Comparison of ENCODE assay signal across 8 cellular contexts in the genomic region with DNA sequence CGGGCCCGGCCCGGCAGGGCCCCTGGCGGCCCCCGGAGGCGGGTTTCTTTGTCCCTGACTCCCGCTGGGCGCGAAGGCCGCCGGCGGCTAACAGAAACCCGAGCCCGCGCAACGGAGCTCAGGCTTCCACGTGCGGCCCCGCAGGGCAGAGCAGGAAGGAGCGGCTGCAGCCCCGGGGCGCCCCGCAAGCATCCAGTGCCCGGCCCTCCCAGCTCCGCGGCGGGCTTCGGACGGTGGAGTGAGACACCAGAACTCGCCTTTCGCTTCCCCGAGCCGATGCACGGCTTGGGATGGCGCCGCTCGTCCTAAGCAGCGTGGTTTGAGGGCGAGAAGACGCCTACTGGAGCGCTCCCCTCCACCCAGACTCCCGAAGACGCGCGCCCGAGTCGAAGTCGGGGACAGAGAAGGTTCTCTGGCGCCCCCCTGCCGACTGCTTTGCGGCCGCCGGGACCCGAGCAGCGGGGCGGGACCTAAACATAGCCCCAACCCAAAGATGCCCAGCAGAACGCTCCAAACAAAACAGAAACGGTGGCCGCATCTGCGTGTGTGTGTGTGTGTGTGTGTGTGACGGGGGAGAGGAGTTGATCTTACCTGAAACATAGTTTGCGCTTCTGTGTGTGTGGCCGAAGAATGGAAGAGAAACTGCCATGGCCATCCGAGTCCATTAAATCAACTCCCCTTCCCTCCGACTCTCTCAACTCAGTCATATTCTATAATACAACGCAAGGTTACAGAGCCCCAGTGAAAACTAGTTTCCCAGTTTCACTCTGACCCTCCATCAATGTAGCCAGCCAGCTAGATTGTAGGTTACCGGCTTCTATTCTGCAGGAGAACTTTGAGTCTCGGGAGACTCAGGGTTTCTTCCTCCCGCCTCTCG. TPM values are rescaled to one million over a fixed set of nuclear protein-coding genes. Genes with fewer than 3 reads are reported as not detected.
A peak's percentile ranks its signal among the peaks of the same experiment; 100 is the strongest.
DNase-seq lines count a peak whose midpoint lies in the region; ATAC-seq and TF ChIP-seq lines count a peak whose summit lies in the region.

No MANE protein-coding gene starts in this region.

- peak overlapping the region; percentile 61 for H3K4me3 ChIP-seq in GM06990 (replicated peaks; ENCODE audit: low read depth, low read length)
- H3K4me3 ChIP-seq in H7 (ENCODE audit: insufficient read depth, low read depth, low read length) = peak overlapping the region; percentile 66
- H3K4me3 ChIP-seq in MG63 = peak overlapping the region; percentile 66

- H3K27ac Mint-ChIP-seq in central memory CD8-positive, alpha-beta T cell (ENCODE audit: low read depth) = peak overlapping the region; percentile 95

- H3K9me3 Mint-ChIP-seq in central memory CD8-positive, alpha-beta T cell = no peaks in the 10 kb centered on the region

- H3K9me3 ChIP-seq in MG63 = no peaks in the 10 kb centered on the region

- H3K36me3 ChIP-seq in GM06990 (ENCODE audit: control insufficient read depth, insufficient read depth, low read length) = no peaks in the 10 kb centered on the region
- no peaks in the 10 kb centered on the region for H3K36me3 ChIP-seq in H7 (replicated peaks; ENCODE audit: control insufficient read depth, insufficient read depth, low read length)
- no peaks in the 10 kb centered on the region for H3K36me3 ChIP-seq in MG63

- peak; percentile 76 for DNase-seq in GM06990 (ENCODE audit: extremely low read depth, insufficient read length)
- peak; percentile 88 for DNase-seq in H7
- peak; percentile 65 for DNase-seq in MG63
- peak; percentile 42 for DNase-seq in UCSD-AML1 (lab: John Stamatoyannopoulos, UW; ENCODE audit: unreplicated experiment)
- DNase-seq in central memory CD8-positive, alpha-beta T cell (ENCODE audit: low spot score in 2 of 2) = peak in 1 of 2 donors; percentile 37
- peak; percentile 86 for DNase-seq in left kidney (ENCODE audit: low read depth, low spot score)
- peak; percentile 60 for DNase-seq in stimulated activated CD4-positive, alpha-beta T cell treated with anti-CD3 and anti-CD28 coated beads, Interleukin-4, amount 100 ng/mL, for 24 hours

- H3K27me3 ChIP-seq in GM06990 (replicated peaks; ENCODE audit: control insufficient read depth, insufficient read depth, low read length) (no peaks in the 10 kb centered on the region; the same call in 1 of the 2 replicates), H7 (ENCODE audit: control insufficient read depth, insufficient read depth, low read length) (peaks cover 74% of the 10 kb centered on the region), MG63 (peaks cover 7% of the 10 kb centered on the region; the same call in 1 of the 2 replicates)

- ATAC-seq in central memory CD8-positive, alpha-beta T cell (replicated peaks; ENCODE audit: extremely low read depth, poor library complexity, severe bottlenecking) = peak; percentile 24
- ATAC-seq in GM21367 (IDR thresholded peaks at IDR 0.05; ENCODE audit: unreplicated experiment) = no peak

- H3K4me1 Mint-ChIP-seq in central memory CD8-positive, alpha-beta T cell = peaks cover 49% of the 10 kb centered on the region

- H3K27me3 Mint-ChIP-seq in central memory CD8-positive, alpha-beta T cell = peaks cover 38% of the 10 kb centered on the region

- peak overlapping the region; percentile 93 for H3K4me3 Mint-ChIP-seq in central memory CD8-positive, alpha-beta T cell

- peak; percentile 54 for TF ChIP-seq CTCF in GM06990 (IDR thresholded peaks at IDR 0.05; ENCODE audit: insufficient read depth, low read length, poor library complexity, severe bottlenecking)

- H3K36me3 Mint-ChIP-seq in central memory CD8-positive, alpha-beta T cell (ENCODE audit: insufficient read depth) = peaks cover 18% of the 10 kb centered on the region

RNA-seq across cellular contexts. Expression of gene FGF9, which starts 0.6 kb away (rescaled TPM):
- total RNA-seq in H7 (2014; rRNA removed; shearing (Covaris generic)) = 0.42 and 0.85 TPM in 2 replicates
- 0.92 and 4.3 TPM in 2 replicates for total RNA-seq in MG63 (2014; rRNA removed; shearing (Covaris generic); ENCODE audit: low replicate concordance)
